In the genomic region with DNA sequence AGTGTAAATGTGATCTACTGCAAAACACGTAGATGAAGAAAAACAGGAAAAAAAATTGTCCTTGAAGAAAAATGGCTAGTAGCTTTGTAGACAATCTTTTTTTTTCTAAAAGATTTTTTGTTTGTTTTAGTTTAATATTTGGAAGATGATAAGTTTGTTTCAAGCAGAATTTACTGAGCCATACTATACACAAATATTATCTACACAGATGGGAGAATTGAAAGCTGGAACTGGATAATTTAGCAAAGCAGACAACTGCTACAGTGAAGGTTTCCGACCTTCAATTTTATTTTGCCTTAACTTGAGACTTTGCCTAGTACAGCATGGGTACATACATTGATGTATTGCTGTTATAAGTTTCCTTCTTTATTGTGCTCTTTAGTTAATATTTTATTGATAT, we compare ENCODE assay signal across 33 cellular contexts.
"Had no signal": no experiment of that assay in that cellular context is flagged by ENCODE, and none has a peak within 500 bp of the region (broad histone marks: within the 10 kb centered on the region; RNA-seq: fewer than 3 reads in every experiment).

No MANE protein-coding gene starts in this region.

- H3K27me3 ChIP-seq: adrenal gland, ascending aorta, brain microvascular endothelial cell, breast epithelium, cardiac muscle cell had no signal

- ATAC-seq: activated naive CD4-positive, alpha-beta T cell treated with anti-CD3 and anti-CD28 coated beads, Interleukin-2, amount 50 U/mL, for 72 hours; activated naive CD8-positive, alpha-beta T cell treated with anti-CD3 and anti-CD28 coated beads, Interleukin-2, amount 50 U/mL, for 24 hours; activated T-cell treated with anti-CD3 and anti-CD28 coated beads, Interleukin-2, amount 50 U/mL, for 4 hours; activated T-cell treated with anti-CD3 and anti-CD28 coated beads, Interleukin-2, amount 50 U/mL, for 72 hours; activated T-helper 17 cell treated with anti-CD3 and anti-CD28 coated beads, Interleukin-2, amount 50 U/mL, for 72 hours had no signal

- H3K36me3 ChIP-seq: adrenal gland, ascending aorta, brain microvascular endothelial cell, breast epithelium, cardiac muscle cell had no signal

- H3K9me3 ChIP-seq: adrenal gland, ascending aorta had no signal

- H3K27ac ChIP-seq: adrenal gland, ascending aorta, brain microvascular endothelial cell, breast epithelium, cardiac muscle cell had no signal

- H3K4me3 ChIP-seq: adrenal gland, ascending aorta, breast epithelium, cardiac muscle cell had no signal

- H3K4me1 ChIP-seq: adrenal gland, ascending aorta, breast epithelium had no signal

- FAIRE-seq: astrocyte, bronchial epithelial cell had no signal

- DNase-seq: activated effector memory CD4-positive, alpha-beta T cell treated with anti-CD3 and anti-CD28 coated beads, Interleukin-2, amount 50 U/mL, for 16 hours; activated effector memory CD4-positive, alpha-beta T cell treated with Interleukin-2 at 50 U/mL for 16 hours; activated gamma-delta T cell; activated gamma-delta T cell treated with Interleukin-2 at 50 U/mL for 16 hours; activated naive CD4-positive, alpha-beta T cell; activated naive CD4-positive, alpha-beta T cell treated with anti-CD3 and anti-CD28 coated beads for 36 hours; activated naive CD4-positive, alpha-beta T cell treated with anti-CD3 and anti-CD28 coated beads, Interleukin-2, amount 10 ng/mL, durations not matched to agents 7 days and 5 days; activated naive CD4-positive, alpha-beta T cell treated with anti-CD3 and anti-CD28 coated beads, Interleukin-2, amount 50 U/mL, for 16 hours; activated naive CD4-positive, alpha-beta T cell treated with Interleukin-2 at 50 U/mL for 16 hours; activated naive CD8-positive, alpha-beta T cell treated with anti-CD3 and anti-CD28 coated beads for 36 hours; activated naive CD8-positive, alpha-beta T cell treated with anti-CD3 and anti-CD28 coated beads, Interleukin-2, amount 10 ng/mL, durations not matched to agents 7 days and 5 days; activated naive CD8-positive, alpha-beta T cell treated with anti-CD3 and anti-CD28 coated beads, Interleukin-2, amount 50 U/mL, for 24 hours; activated T-cell treated with anti-CD3 and anti-CD28 coated beads, Interleukin-2, amount 50 U/mL, for 1 hour; activated T-cell treated with anti-CD3 and anti-CD28 coated beads, Interleukin-2, amount 50 U/mL, for 24 hours; activated T-cell treated with anti-CD3 and anti-CD28 coated beads, Interleukin-2, amount 50 U/mL, for 4 hours; activated T-cell treated with anti-CD3 and anti-CD28 coated beads, Interleukin-2, amount 50 U/mL, for 48 hours; activated T-cell treated with anti-CD3 and anti-CD28 coated beads, Interleukin-2, amount 50 U/mL, for 72 hours; adrenal gland; amniotic stem cell; amygdala; anterior cingulate cortex; aorta; brain microvascular endothelial cell; caudate nucleus; central memory CD4-positive, alpha-beta T cell; cerebellar nuclear complex had no signal
